23 cellular contexts compared by ENCODE assay signal in genomic region chr1:63824386-63824898, GRCh38. TPM values are rescaled to one million over a fixed set of nuclear protein-coding genes. Genes with fewer than 3 reads are reported as not detected.
A peak's percentile ranks its signal among the peaks of the same experiment; 100 is the strongest.
DNase-seq lines count a peak whose midpoint lies in the region; ATAC-seq and TF ChIP-seq lines count a peak whose summit lies in the region.
"Had no signal": no experiment of that assay in that cellular context is flagged by ENCODE, and none has a peak within 500 bp of the region (broad histone marks: within the 10 kb centered on the region; RNA-seq: fewer than 3 reads in every experiment).

No MANE protein-coding gene starts in this region.

- peak overlapping the region; percentile 44 for H3K27ac ChIP-seq in PC-3 (ENCODE audit: low read length)
- H3K27ac ChIP-seq: BLaER1, Peyer's patch had no signal

- POLR2A ChIA-PET in PC-3 (lab: Charles Lee; ENCODE audit: unreplicated experiment), result interaction anchor here (0.6 kb wide), 1 partner anchor 123 kb away, joined by 6 read pairs; no protein-coding TSS in a partner anchor

- H3K9me2 ChIP-seq in PC-3 (replicated peaks; ENCODE audit: low read length), result no peaks in the 10 kb centered on the region

- H3K4me3 ChIP-seq in PC-3 (ENCODE audit: low read length) (no peak overlapping the region), retinal pigment epithelial cell (ENCODE audit: low read length) (no peak overlapping the region)
- H3K4me3 ChIP-seq: BLaER1, Peyer's patch had no signal

- H3K9me3 ChIP-seq in PC-3 (ENCODE audit: low read length), result no peaks in the 10 kb centered on the region
- H3K9me3 ChIP-seq: Peyer's patch had no signal

- no peaks in the 10 kb centered on the region for H3K36me3 ChIP-seq in PC-3 (ENCODE audit: low read depth, low read length)
- H3K36me3 ChIP-seq: BLaER1, Peyer's patch had no signal

- DNase-seq in HCEC 1CT (peak; percentile 50), PC-3 (peak; percentile 65), chondrocyte (ENCODE audit: low spot score) (no peak), retinal pigment epithelial cell (ENCODE audit: low read depth) (peak; percentile 27), AML-193 (lab: John Stamatoyannopoulos, UW) (no peak), T-helper 1 cell (no peak)
- DNase-seq: CD4-positive, CD25-positive, alpha-beta regulatory T cell; DMS53; KBM-7; NCI-H1048; NCI-H1417 treated with DMSO at 0.1 percent for 48 hours; NCI-H1694 treated with DMSO at 0.1 percent for 48 hours; NCI-H2081 treated with DMSO at 0.1 percent for 48 hours; NCI-H2171; NCI-H226; NCI-H510A; NCI-H69; Peyer's patch; SIG-M5 had no signal

- H2AFZ ChIP-seq in PC-3 (ENCODE audit: low read length), result no peak overlapping the region

- peak overlapping the region; percentile 18 for H3K27ac Mint-ChIP-seq in chondrocyte (ENCODE audit: unreplicated experiment)
- H3K27ac Mint-ChIP-seq: CD4-positive, CD25-positive, alpha-beta regulatory T cell had no signal

- peak overlapping the region; percentile 51 for H3K4me2 ChIP-seq in PC-3 (ENCODE audit: low read length)
- H3K4me2 ChIP-seq: BLaER1 had no signal

- peaks cover 64% of the 10 kb centered on the region for H3K4me1 Mint-ChIP-seq in chondrocyte (ENCODE audit: low read depth)
- H3K4me1 Mint-ChIP-seq: CD4-positive, CD25-positive, alpha-beta regulatory T cell had no signal

- no peaks in the 10 kb centered on the region for H3K27me3 ChIP-seq in PC-3 (ENCODE audit: low read length)
- H3K27me3 ChIP-seq: BLaER1, Peyer's patch had no signal

- H3K4me3 Mint-ChIP-seq in chondrocyte (ENCODE audit: unreplicated experiment), result no peak overlapping the region
- H3K4me3 Mint-ChIP-seq: CD4-positive, CD25-positive, alpha-beta regulatory T cell had no signal

- no TSS peak for BruUV-seq in PC-3 (replicated peaks; lab: Mats Ljungman, UMichigan)

- H4K20me1 ChIP-seq in PC-3 (ENCODE audit: low read length), result peaks cover 23% of the 10 kb centered on the region; the same call in 1 of the 2 replicates
- H4K20me1 ChIP-seq: BLaER1 had no signal

- peaks cover 71% of the 10 kb centered on the region for H3K79me2 ChIP-seq in PC-3 (ENCODE audit: low read length)

- ATAC-seq in PC-3, result peak; percentile 86
- ATAC-seq in HG02973 (IDR thresholded peaks at IDR 0.05; ENCODE audit: unreplicated experiment), result no peak
- ATAC-seq: HCT116 had no signal

- no peak for TF ChIP-seq CTCF in PC-3 (conservative IDR thresholded peaks at IDR 0.05; ENCODE audit: low read depth, low read length)
- TF ChIP-seq CTCF in chondrocyte (IDR thresholded peaks at IDR 0.05), result no peak
- no peak for TF ChIP-seq CTCF in retinal pigment epithelial cell (conservative IDR thresholded peaks at IDR 0.05; ENCODE audit: low read depth, low read length)

- no peaks in the 10 kb centered on the region for H3K27me3 Mint-ChIP-seq in chondrocyte (ENCODE audit: low read depth)
- H3K27me3 Mint-ChIP-seq: CD4-positive, CD25-positive, alpha-beta regulatory T cell had no signal

- CTCF ChIA-PET in PC-3 (lab: Charles Lee), result interaction anchor here (0.6 to 1.2 kb wide), 2 partner anchors 76 to 133 kb away, joined by 4 read pairs; no protein-coding TSS in a partner anchor

- intact Hi-C loops in PC-3 (cut with micrococcal nuclease), result loop anchor here (5.0 kb wide), 1 partner anchor 47 kb away; no protein-coding TSS in a partner anchor

- no peaks in the 10 kb centered on the region for H3K9me3 Mint-ChIP-seq in chondrocyte (ENCODE audit: low read depth)

- peaks cover 4% of the 10 kb centered on the region for H3K36me3 Mint-ChIP-seq in chondrocyte (ENCODE audit: low read depth)
- H3K36me3 Mint-ChIP-seq: CD4-positive, CD25-positive, alpha-beta regulatory T cell had no signal

- no peaks in the 10 kb centered on the region for H3F3A ChIP-seq in PC-3 (ENCODE audit: low read length, unreplicated experiment)

- H3K4me1 ChIP-seq in PC-3 (ENCODE audit: insufficient read depth, low read length), result peaks cover 27% of the 10 kb centered on the region

- H3K9ac ChIP-seq in PC-3 (ENCODE audit: low read length), result no peak overlapping the region
- H3K9ac ChIP-seq: BLaER1 had no signal

RNA-seq across cellular contexts. Expression of gene ROR1, which starts 50.6 kb away (rescaled TPM):
- total RNA-seq in PC-3 (2014; rRNA removed) (16.5 and 22.6 TPM in 2 replicates), chondrocyte (75.2 to 131 TPM (median 123 TPM) in 3 replicates)
- total RNA-seq: CD4-positive, CD25-positive, alpha-beta regulatory T cell; G401 had no signal

Comparison
In these comparisons a context has a peak if more than half of its experiments do, and no peak if none do; other contexts are left out.
1. DNase-seq: peak in HCEC 1CT (single experiment), PC-3 (single experiment) and retinal pigment epithelial cell (single experiment); none in chondrocyte (single experiment), AML-193 (0 of 2) and T-helper 1 cell (0 of 5).